In the genomic region with DNA sequence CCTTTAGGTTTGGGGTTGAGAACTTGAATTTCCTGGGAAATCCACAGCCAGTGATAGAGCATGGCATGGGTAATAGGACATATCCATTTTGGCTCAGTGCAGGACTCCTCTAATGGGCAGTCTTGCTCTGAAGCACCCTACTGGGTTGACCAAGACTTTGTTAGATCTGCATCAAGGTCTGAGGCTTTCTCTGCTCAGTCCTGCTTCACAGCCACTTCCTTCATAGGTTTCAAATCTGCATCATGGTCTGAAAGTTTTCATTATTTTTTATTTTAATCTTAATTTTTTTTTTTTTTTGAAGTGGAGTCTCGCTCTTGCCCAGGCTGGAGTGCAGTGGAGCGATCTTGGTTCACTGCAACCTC, we compare ENCODE assay signal across 10 cellular contexts. TPM values are rescaled to one million over a fixed set of nuclear protein-coding genes. Genes with fewer than 3 reads are reported as not detected.
DNase-seq lines count a peak whose midpoint lies in the region; ATAC-seq and TF ChIP-seq lines count a peak whose summit lies in the region.
"Had no signal": no experiment of that assay in that cellular context is flagged by ENCODE, and none has a peak within 500 bp of the region (broad histone marks: within the 10 kb centered on the region; RNA-seq: fewer than 3 reads in every experiment).

No MANE protein-coding gene starts in this region.

- TF ChIP-seq CTCF in mucosa of descending colon (IDR thresholded peaks at IDR 0.05), result no peak

- no peaks in the 10 kb centered on the region for H3K9me3 ChIP-seq in mucosa of descending colon

- intact Hi-C loops in mucosa of descending colon (cut with DNase I, micrococcal nuclease), result no loop called here

- H3K36me3 ChIP-seq in mucosa of descending colon (ENCODE audit: low read depth), result no peaks in the 10 kb centered on the region

- no peak overlapping the region for H3K4me3 ChIP-seq in mucosa of descending colon

- no peaks in the 10 kb centered on the region for H3K4me1 ChIP-seq in mucosa of descending colon (ENCODE audit: low read depth)

- no peak for DNase-seq in mucosa of descending colon
- DNase-seq in NCI-H748 treated with DMSO at 0.1 percent for 48 hours (lab: John Stamatoyannopoulos, UW), result no peak
- no peak for DNase-seq in A172 (ENCODE audit: low spot score)
- no peak for DNase-seq in SHP77 (lab: John Stamatoyannopoulos, UW)
- DNase-seq: activated CD4-positive, CD25-positive, alpha-beta regulatory T cell treated with anti-CD3 and anti-CD28 coated beads, Interleukin-2, amount 50 U/mL, for 72 hours; NCI-H1436; nephron progenitor cell had no signal

- ATAC-seq in GM19025 (IDR thresholded peaks at IDR 0.05; ENCODE audit: low read depth, unreplicated experiment) (peak; percentile 42), GM21529 (IDR thresholded peaks at IDR 0.05; ENCODE audit: unreplicated experiment) (peak; percentile 55), HG03280 (IDR thresholded peaks at IDR 0.05; ENCODE audit: unreplicated experiment) (peak; percentile 42), mucosa of descending colon (peak; percentile 22)

RNA-seq across cellular contexts. Expression of gene KIF2A, which starts 36.5 kb away (rescaled TPM):
- 10 to 100 TPM; 34.2 to 43.3 (median 41.8) TPM for total RNA-seq in mucosa of descending colon
- total RNA-seq in A172 (2014; rRNA removed; shearing (Covaris generic)), result 64.6 and 76.3 TPM in 2 replicates
